In genomic region chr19:13166151-13166550, GRCh38 we compare ENCODE assay signal across 5 cellular contexts. TPM values are rescaled to one million over a fixed set of nuclear protein-coding genes. Genes with fewer than 3 reads are reported as not detected.
DNase-seq lines count a peak whose midpoint lies in the region; ATAC-seq, FAIRE-seq and TF ChIP-seq lines count a peak whose summit lies in the region.
"Not testable (repeated sequence)": the region's sequence is repeated elsewhere in the genome, so short reads cannot be mapped to it uniquely, and the experiment has no call there.

No MANE protein-coding gene starts in this region.

- CTCF ChIA-PET in HEK293 (lab: Yijun Ruan, JAX) (interaction anchor here (0.7 to 1.1 kb wide), 2 partner anchors 29 to 34 kb away, joined by 3 to 4 read pairs; no protein-coding TSS in a partner anchor), WTC11 (lab: Charles Lee) (interaction anchor here (0.6 to 2.9 kb wide), 2 partner anchors 29 to 68 kb away, joined by 5 to 37 read pairs; no protein-coding TSS in a partner anchor)
- CTCF ChIA-PET in HepG2 (lab: Yijun Ruan, JAX; ENCODE audit: low intra/inter-chr PET ratio, low total read pairs): not testable (repeated sequence)

- H4K91ac ChIP-seq in trophoblast cell (ENCODE audit: low read depth, low read length): peak overlapping the region; percentile 94

- not testable (repeated sequence) for H4K8ac ChIP-seq in trophoblast cell (ENCODE audit: low read depth, low read length)

- peak overlapping the region; percentile 85 for H2BK12ac ChIP-seq in trophoblast cell (ENCODE audit: low read length)

- H3K4me1 ChIP-seq in HEK293 (ENCODE audit: control insufficient read depth, insufficient read depth, low read length) (peaks cover 17% of the 10 kb centered on the region), breast epithelium (peaks cover 7 to 33% of the 10 kb centered on the region in 2 donors), HepG2 (ENCODE audit: insufficient read depth, low read length) (peaks cover 71% of the 10 kb centered on the region), trophoblast cell (ENCODE audit: control insufficient read depth in 1 of 2, insufficient read depth in 2 of 2, low read length in 2 of 2) (peaks cover 47% of the 10 kb centered on the region in 2 experiments)

- not testable (repeated sequence) for BruUV-seq in HepG2 (replicated peaks; lab: Mats Ljungman, UMichigan)

- not testable (repeated sequence) for TF ChIP-seq EP300 in HepG2 (IDR thresholded peaks at IDR 0.05; ENCODE audit: low read depth in 2 of 2, low read length in 2 of 2); HepG2 (CRISPR knock-in tag; IDR thresholded peaks at IDR 0.05; ENCODE audit: borderline replicate concordance)

- H3K14ac ChIP-seq in trophoblast cell (ENCODE audit: low read length): not testable (repeated sequence)

- H3K27ac ChIP-seq in HEK293 (ENCODE audit: extremely low read depth, low read depth, low read length); HepG2 (ENCODE audit: extremely low read length, insufficient read depth, low read length); trophoblast cell (ENCODE audit: low read depth, low read length): not testable (repeated sequence)
- H3K27ac ChIP-seq in breast epithelium: peak overlapping the region; percentile 89 to 99

- WGBS in HepG2 (ENCODE audit: low lambda C conversion rate): 94% methylated on average over 3 of the region's 3 CpGs
- no CpG with 5 or more reads among the region's 3 CpGs for WGBS in trophoblast cell (ENCODE audit: extremely low coverage, insufficient coverage, insufficient read length)

- not testable (repeated sequence) for H3K9ac ChIP-seq in HepG2 (ENCODE audit: insufficient read depth, low read depth, low read length); trophoblast cell (ENCODE audit: low read length)

- not testable (repeated sequence) for TF ChIP-seq RAD21 in HepG2 (CRISPR knock-in tag; IDR thresholded peaks at IDR 0.05)

- intact Hi-C loops in breast epithelium (cut with DNase I; ENCODE audit: low total_unique reads): not testable (repeated sequence)
- intact Hi-C loops in HepG2 (cut with micrococcal nuclease; ENCODE audit: unreplicated experiment): loop anchor here (2.0 kb wide), 1 partner anchor 15 kb away; the partner anchor contains the start of genes IER2 and STX10

- H3K27me3 ChIP-seq in breast epithelium; HepG2 (ENCODE audit: control insufficient read depth in 1 of 2, insufficient read depth in 2 of 2, low read length in 2 of 2); trophoblast cell (ENCODE audit: insufficient read depth, low read length): not testable (repeated sequence)

- H3K9me3 Mint-ChIP-seq in WTC11: not testable (repeated sequence)

- H3K79me2 ChIP-seq in HepG2 (ENCODE audit: insufficient read depth, low read length); trophoblast cell (ENCODE audit: control insufficient read depth, insufficient read depth, low read length, poor library complexity): not testable (repeated sequence)

- in situ Hi-C loops in HepG2 (cut with HindIII; ENCODE audit: extremely low pct_ligation_motif_present, low pct_unique_long_range_greater_than_20kb): not testable (repeated sequence)

- DNase-seq in WTC11 (ENCODE audit: low spot score); breast epithelium (ENCODE audit: low spot score in 2 of 2); HepG2 (ENCODE audit: low spot score); trophoblast cell: not testable (repeated sequence)

- not testable (repeated sequence) for H4K12ac ChIP-seq in trophoblast cell (ENCODE audit: low read depth, low read length)

- TF ChIP-seq POLR2A in breast epithelium (IDR thresholded peaks at IDR 0.05); HepG2 (IDR thresholded peaks at IDR 0.05; ENCODE audit: insufficient read depth in 1 of 2, low read depth in 2 of 2, low read length in 2 of 2): not testable (repeated sequence)

- H3K9me3 ChIP-seq in HEK293 (ENCODE audit: control insufficient read depth, insufficient read depth, low read depth, low read length); breast epithelium; HepG2 (ENCODE audit: low read length); trophoblast cell (ENCODE audit: insufficient read depth, low read depth, low read length): not testable (repeated sequence)

- peaks cover 70% of the 10 kb centered on the region for H3K4me1 Mint-ChIP-seq in WTC11

- H3K36me3 ChIP-seq in HEK293 (ENCODE audit: control insufficient read depth in 2 of 2, insufficient read depth in 1 of 2, low read length in 2 of 2); breast epithelium; HepG2 (replicated peaks in 1 of 2; ENCODE audit: control insufficient read depth in 1 of 2, insufficient read depth in 2 of 2, low read length in 2 of 2); trophoblast cell (ENCODE audit: control insufficient read depth in 1 of 2, insufficient read depth in 2 of 2, low read length in 2 of 2): not testable (repeated sequence)

- TF ChIP-seq CTCF in HEK293 (tag by site-specific recombination; IDR thresholded peaks at IDR 0.05); WTC11 (IDR thresholded peaks at IDR 0.05); breast epithelium (IDR thresholded peaks at IDR 0.05); HepG2 (CRISPR knock-in tag; IDR thresholded peaks at IDR 0.05): not testable (repeated sequence)

- POLR2A ChIA-PET in HEK293 (lab: Yijun Ruan, JAX): interaction anchor here (5.9 to 6.3 kb wide), 2 partner anchors 11 to 14 kb away, joined by 60 to 89 read pairs; no protein-coding TSS in a partner anchor
- POLR2A ChIA-PET in WTC11 (lab: Charles Lee): interaction anchor here (8.6 kb wide), 1 partner anchor 12 kb away, joined by 167 read pairs; no protein-coding TSS in a partner anchor
- POLR2A ChIA-PET in HepG2 (lab: Yijun Ruan, JAX): interaction anchor here (0.9 to 10.2 kb wide), 5 partner anchors 11 to 29 kb away, joined by 4 to 108 read pairs (median 35); partner anchors contain the start of genes IER2 and STX10

- H3K4me3 Mint-ChIP-seq in WTC11: not testable (repeated sequence)

- not testable (repeated sequence) for H2AFZ ChIP-seq in HepG2 (ENCODE audit: low read length); trophoblast cell (ENCODE audit: insufficient read depth, low read length, poor library complexity)

- H3K79me1 ChIP-seq in trophoblast cell (ENCODE audit: low read length): peaks cover 68% of the 10 kb centered on the region

- H2AK5ac ChIP-seq in trophoblast cell (ENCODE audit: low read length): not testable (repeated sequence)

- peak overlapping the region; percentile 85 for H2BK5ac ChIP-seq in trophoblast cell (ENCODE audit: low read depth, low read length, poor library complexity)

- peak overlapping the region; percentile 97 for H2BK120ac ChIP-seq in trophoblast cell (ENCODE audit: insufficient read depth, low read length, poor library complexity)

- H3K23ac ChIP-seq in trophoblast cell (ENCODE audit: low read length): not testable (repeated sequence)

- H3K4me3 ChIP-seq in HEK293 (ENCODE audit: low read depth, low read length); breast epithelium; HepG2 (replicated peaks in 1 of 3; ENCODE audit: insufficient read depth in 1 of 3, low read depth in 2 of 3, low read length in 3 of 3); trophoblast cell (ENCODE audit: low read depth, low read length): not testable (repeated sequence)

- peak overlapping the region; percentile 100 for H3K27ac Mint-ChIP-seq in WTC11

- not testable (repeated sequence) for ATAC-seq in WTC11, HepG2

- not testable (repeated sequence) for H3K36me3 Mint-ChIP-seq in WTC11

- FAIRE-seq in HepG2 (lab: Jason Lieb, UNC): not testable (repeated sequence)

- not testable (repeated sequence) for H3K4me2 ChIP-seq in HepG2 (ENCODE audit: low read depth, low read length); trophoblast cell (ENCODE audit: low read length)

- H3K18ac ChIP-seq in trophoblast cell (ENCODE audit: low read length): peak overlapping the region; percentile 74

- not testable (repeated sequence) for H3K4ac ChIP-seq in trophoblast cell (ENCODE audit: low read depth, low read length)

- not testable (repeated sequence) for H3K27me3 Mint-ChIP-seq in WTC11 (ENCODE audit: low read depth)

- not testable (repeated sequence) for H4K20me1 ChIP-seq in HepG2 (ENCODE audit: insufficient read depth, low read length)

RNA-seq across cellular contexts. Expression of gene IER2, which starts 15.9 kb away (rescaled TPM):
- total RNA-seq in WTC11 (2021): 138 to 154 TPM (median 150 TPM) in 3 replicates
- total RNA-seq in breast epithelium: 100 to 1,000 TPM in 1 of 3 donors, 10 to 100 TPM in 2; 20.6 to 146 (median 79.6) TPM
- total RNA-seq in HepG2 (2016; rRNA removed; fragmentation: Illumina TruSeq; extraction: Trizol): 10.0 and 14.3 TPM in 2 replicates
- 5.0 and 5.9 TPM in 2 replicates for total RNA-seq in HepG2 (2016; cell fraction: cytosol; rRNA removed; fragmentation: Illumina TruSeq; extraction: Trizol; ENCODE audit: low read depth)
- total RNA-seq in HepG2 (2016; cell fraction: insoluble cytoplasmic fraction; rRNA removed; fragmentation: Illumina TruSeq; extraction: Trizol): 8.1 and 16.1 TPM in 2 replicates
- 10.0 and 11.1 TPM in 2 replicates for total RNA-seq in HepG2 (2016; cell fraction: membrane; rRNA removed; fragmentation: Illumina TruSeq; extraction: Trizol)
- total RNA-seq in HepG2 (2016; cell fraction: nucleus; rRNA removed; fragmentation: Illumina TruSeq; extraction: Trizol): 12.6 and 13.6 TPM in 2 replicates
- 10.1 and 12.9 TPM in 2 replicates for polyA plus RNA-seq in HepG2 (2011; rRNA removed)
- polyA plus RNA-seq in HepG2 (2011; cell fraction: cytosol; rRNA removed): 14.4 and 15.3 TPM in 2 replicates
- 84.6 and 97.2 TPM in 2 replicates for polyA plus RNA-seq in HepG2 (2011; cell fraction: nucleus; rRNA removed)
- 20.1 and 25.8 TPM in 2 replicates for polyA plus RNA-seq in HepG2 (2012)
- 5.5 and 5.8 TPM in 2 replicates for polyA plus RNA-seq in HepG2 (2016; cell fraction: cytosol; fragmentation: Illumina TruSeq; extraction: Trizol; ENCODE audit: low read depth)
- polyA plus RNA-seq in HepG2 (2016; cell fraction: insoluble cytoplasmic fraction; fragmentation: Illumina TruSeq; extraction: Trizol; ENCODE audit: low read depth): 17.5 and 22.6 TPM in 2 replicates
- 9.7 and 9.8 TPM in 2 replicates for polyA plus RNA-seq in HepG2 (2016; cell fraction: membrane; fragmentation: Illumina TruSeq; extraction: Trizol; ENCODE audit: low read depth)
- polyA plus RNA-seq in HepG2 (2016; cell fraction: nucleus; fragmentation: Illumina TruSeq; extraction: Trizol; ENCODE audit: insufficient read depth, low read depth): 39.1 and 40.8 TPM in 2 replicates
- 8.1 and 9.7 TPM in 2 replicates for polyA minus RNA-seq in HepG2 (2011; rRNA and poly(A)+ RNA removed; ENCODE audit: low replicate concordance)
- polyA minus RNA-seq in HepG2 (2011; cell fraction: cytosol; rRNA and poly(A)+ RNA removed): 7.0 and 7.3 TPM in 2 replicates
- 9.7 and 9.9 TPM in 2 replicates for polyA minus RNA-seq in HepG2 (2011; cell fraction: nucleus; rRNA and poly(A)+ RNA removed)
- polyA plus RNA-seq in trophoblast cell (2013): 139 and 150 TPM in 2 replicates

RNA-seq across cellular contexts. Expression of gene STX10, which starts 16.0 kb away (rescaled TPM):
- 53.7 to 56.9 TPM (median 54.6 TPM) in 3 replicates for total RNA-seq in WTC11 (2021)
- total RNA-seq in breast epithelium: 10 to 100 TPM; 74.6 to 78.3 (median 75.2) TPM
- total RNA-seq in HepG2 (2016; rRNA removed; fragmentation: Illumina TruSeq; extraction: Trizol): 36.8 and 47.9 TPM in 2 replicates
- 56.0 and 67.5 TPM in 2 replicates for total RNA-seq in HepG2 (2016; cell fraction: cytosol; rRNA removed; fragmentation: Illumina TruSeq; extraction: Trizol; ENCODE audit: low read depth)
- total RNA-seq in HepG2 (2016; cell fraction: insoluble cytoplasmic fraction; rRNA removed; fragmentation: Illumina TruSeq; extraction: Trizol): 33.4 and 50.3 TPM in 2 replicates
- 78.5 and 90.1 TPM in 2 replicates for total RNA-seq in HepG2 (2016; cell fraction: membrane; rRNA removed; fragmentation: Illumina TruSeq; extraction: Trizol)
- 27.2 and 35.2 TPM in 2 replicates for total RNA-seq in HepG2 (2016; cell fraction: nucleus; rRNA removed; fragmentation: Illumina TruSeq; extraction: Trizol)
- polyA plus RNA-seq in HepG2 (2011; rRNA removed): 66.4 and 85.5 TPM in 2 replicates
- polyA plus RNA-seq in HepG2 (2011; cell fraction: cytosol; rRNA removed): 58.0 and 78.9 TPM in 2 replicates
- polyA plus RNA-seq in HepG2 (2011; cell fraction: nucleus; rRNA removed): 198 and 219 TPM in 2 replicates
- polyA plus RNA-seq in HepG2 (2012): 28.8 and 43.3 TPM in 2 replicates
- 79.7 and 89.7 TPM in 2 replicates for polyA plus RNA-seq in HepG2 (2016; cell fraction: cytosol; fragmentation: Illumina TruSeq; extraction: Trizol; ENCODE audit: low read depth)
- polyA plus RNA-seq in HepG2 (2016; cell fraction: insoluble cytoplasmic fraction; fragmentation: Illumina TruSeq; extraction: Trizol; ENCODE audit: low read depth): 39.4 and 44.9 TPM in 2 replicates
- 85.7 and 88.6 TPM in 2 replicates for polyA plus RNA-seq in HepG2 (2016; cell fraction: membrane; fragmentation: Illumina TruSeq; extraction: Trizol; ENCODE audit: low read depth)
- polyA plus RNA-seq in HepG2 (2016; cell fraction: nucleus; fragmentation: Illumina TruSeq; extraction: Trizol; ENCODE audit: insufficient read depth, low read depth): 76.5 and 85.3 TPM in 2 replicates
- 37.6 and 153 TPM in 2 replicates for polyA minus RNA-seq in HepG2 (2011; rRNA and poly(A)+ RNA removed; ENCODE audit: low replicate concordance)
- 11.9 and 14.2 TPM in 2 replicates for polyA minus RNA-seq in HepG2 (2011; cell fraction: cytosol; rRNA and poly(A)+ RNA removed)
- 10.3 and 12.1 TPM in 2 replicates for polyA minus RNA-seq in HepG2 (2011; cell fraction: nucleus; rRNA and poly(A)+ RNA removed)
- 45.9 and 47.7 TPM in 2 replicates for polyA plus RNA-seq in trophoblast cell (2013)

RNA-seq across cellular contexts. Expression of gene NACC1, which starts 48.1 kb away (rescaled TPM):
- total RNA-seq in WTC11 (2021): 212 to 237 TPM (median 213 TPM) in 3 replicates
- 10 to 100 TPM in 2 of 3 donors, 1 to 10 TPM in 1; 8.5 to 20.5 (median 19.7) TPM for total RNA-seq in breast epithelium
- 31.8 and 46.7 TPM in 2 replicates for total RNA-seq in HepG2 (2016; rRNA removed; fragmentation: Illumina TruSeq; extraction: Trizol)
- 6.8 and 8.2 TPM in 2 replicates for total RNA-seq in HepG2 (2016; cell fraction: cytosol; rRNA removed; fragmentation: Illumina TruSeq; extraction: Trizol; ENCODE audit: low read depth)
- 29.7 and 42.3 TPM in 2 replicates for total RNA-seq in HepG2 (2016; cell fraction: insoluble cytoplasmic fraction; rRNA removed; fragmentation: Illumina TruSeq; extraction: Trizol)
- 37.1 and 38.6 TPM in 2 replicates for total RNA-seq in HepG2 (2016; cell fraction: membrane; rRNA removed; fragmentation: Illumina TruSeq; extraction: Trizol)
- total RNA-seq in HepG2 (2016; cell fraction: nucleus; rRNA removed; fragmentation: Illumina TruSeq; extraction: Trizol): 21.0 and 21.3 TPM in 2 replicates
- polyA plus RNA-seq in HepG2 (2011; rRNA removed): 42.3 and 55.2 TPM in 2 replicates
- polyA plus RNA-seq in HepG2 (2011; cell fraction: cytosol; rRNA removed): 33.3 and 62.6 TPM in 2 replicates
- 93.5 and 114 TPM in 2 replicates for polyA plus RNA-seq in HepG2 (2011; cell fraction: nucleus; rRNA removed)
- 13.2 and 18.2 TPM in 2 replicates for polyA plus RNA-seq in HepG2 (2012)
- 6.3 and 6.7 TPM in 2 replicates for polyA plus RNA-seq in HepG2 (2016; cell fraction: cytosol; fragmentation: Illumina TruSeq; extraction: Trizol; ENCODE audit: low read depth)
- 35.6 and 46.3 TPM in 2 replicates for polyA plus RNA-seq in HepG2 (2016; cell fraction: insoluble cytoplasmic fraction; fragmentation: Illumina TruSeq; extraction: Trizol; ENCODE audit: low read depth)
- 28.2 and 28.5 TPM in 2 replicates for polyA plus RNA-seq in HepG2 (2016; cell fraction: membrane; fragmentation: Illumina TruSeq; extraction: Trizol; ENCODE audit: low read depth)
- 37.4 and 39.4 TPM in 2 replicates for polyA plus RNA-seq in HepG2 (2016; cell fraction: nucleus; fragmentation: Illumina TruSeq; extraction: Trizol; ENCODE audit: insufficient read depth, low read depth)
- 91.1 and 200 TPM in 2 replicates for polyA minus RNA-seq in HepG2 (2011; rRNA and poly(A)+ RNA removed; ENCODE audit: low replicate concordance)
- 45.0 and 58.7 TPM in 2 replicates for polyA minus RNA-seq in HepG2 (2011; cell fraction: cytosol; rRNA and poly(A)+ RNA removed)
- 12.7 and 13.6 TPM in 2 replicates for polyA minus RNA-seq in HepG2 (2011; cell fraction: nucleus; rRNA and poly(A)+ RNA removed)
- polyA plus RNA-seq in trophoblast cell (2013): 149 and 154 TPM in 2 replicates

RNA-seq across cellular contexts. Expression of gene TRMT1, which starts 49.6 kb away (rescaled TPM):
- 84.0 to 106 TPM (median 86.0 TPM) in 3 replicates for total RNA-seq in WTC11 (2021)
- total RNA-seq in breast epithelium: 10 to 100 TPM; 29.7 to 37.4 (median 31.7) TPM
- 27.9 and 44.1 TPM in 2 replicates for total RNA-seq in HepG2 (2016; rRNA removed; fragmentation: Illumina TruSeq; extraction: Trizol)
- total RNA-seq in HepG2 (2016; cell fraction: cytosol; rRNA removed; fragmentation: Illumina TruSeq; extraction: Trizol; ENCODE audit: low read depth): 9.6 and 11.8 TPM in 2 replicates
- total RNA-seq in HepG2 (2016; cell fraction: insoluble cytoplasmic fraction; rRNA removed; fragmentation: Illumina TruSeq; extraction: Trizol): 23.9 and 45.4 TPM in 2 replicates
- total RNA-seq in HepG2 (2016; cell fraction: membrane; rRNA removed; fragmentation: Illumina TruSeq; extraction: Trizol): 14.3 and 15.5 TPM in 2 replicates
- 55.3 and 60.2 TPM in 2 replicates for total RNA-seq in HepG2 (2016; cell fraction: nucleus; rRNA removed; fragmentation: Illumina TruSeq; extraction: Trizol)
- 35.5 and 42.9 TPM in 2 replicates for polyA plus RNA-seq in HepG2 (2011; rRNA removed)
- polyA plus RNA-seq in HepG2 (2011; cell fraction: cytosol; rRNA removed): 16.0 and 24.0 TPM in 2 replicates
- 421 and 529 TPM in 2 replicates for polyA plus RNA-seq in HepG2 (2011; cell fraction: nucleus; rRNA removed)
- 22.9 and 29.0 TPM in 2 replicates for polyA plus RNA-seq in HepG2 (2012)
- polyA plus RNA-seq in HepG2 (2016; cell fraction: cytosol; fragmentation: Illumina TruSeq; extraction: Trizol; ENCODE audit: low read depth): 9.7 and 9.9 TPM in 2 replicates
- 24.6 and 27.1 TPM in 2 replicates for polyA plus RNA-seq in HepG2 (2016; cell fraction: insoluble cytoplasmic fraction; fragmentation: Illumina TruSeq; extraction: Trizol; ENCODE audit: low read depth)
- polyA plus RNA-seq in HepG2 (2016; cell fraction: membrane; fragmentation: Illumina TruSeq; extraction: Trizol; ENCODE audit: low read depth): 10.7 and 11.5 TPM in 2 replicates
- polyA plus RNA-seq in HepG2 (2016; cell fraction: nucleus; fragmentation: Illumina TruSeq; extraction: Trizol; ENCODE audit: insufficient read depth, low read depth): 144 and 171 TPM in 2 replicates
- 61.2 and 61.3 TPM in 2 replicates for polyA minus RNA-seq in HepG2 (2011; rRNA and poly(A)+ RNA removed; ENCODE audit: low replicate concordance)
- polyA minus RNA-seq in HepG2 (2011; cell fraction: cytosol; rRNA and poly(A)+ RNA removed): 12.5 and 24.5 TPM in 2 replicates
- 44.6 and 48.9 TPM in 2 replicates for polyA minus RNA-seq in HepG2 (2011; cell fraction: nucleus; rRNA and poly(A)+ RNA removed)
- 26.6 and 28.8 TPM in 2 replicates for polyA plus RNA-seq in trophoblast cell (2013)
